ENCODE assay signal across 8 cellular contexts in the genomic region with DNA sequence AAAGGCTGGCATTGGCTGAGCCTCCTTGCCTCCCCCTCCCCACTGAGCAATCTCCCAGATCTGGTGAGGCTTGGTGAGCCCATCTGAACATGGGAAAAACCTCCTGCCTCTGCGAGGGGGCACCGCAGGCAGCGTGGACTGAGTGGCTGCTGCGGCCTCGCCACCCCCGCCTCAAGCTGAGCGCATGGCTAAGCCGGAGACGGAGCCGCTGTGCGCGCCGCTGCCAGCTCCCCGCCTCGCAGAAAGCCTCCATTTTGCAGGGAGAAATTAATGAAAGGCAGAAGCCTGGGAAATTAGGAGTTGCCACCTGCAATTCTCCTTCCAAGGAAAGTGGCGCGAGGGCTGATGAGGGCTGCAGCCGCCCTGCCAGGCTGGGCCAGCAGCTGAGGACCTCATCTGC.
"Had no signal": no experiment of that assay in that cellular context is flagged by ENCODE, and none has a peak within 500 bp of the region (broad histone marks: within the 10 kb centered on the region; RNA-seq: fewer than 3 reads in every experiment).

No MANE protein-coding gene starts in this region.

- H3K27ac Mint-ChIP-seq: H9, HFFc6, IgD-negative memory B cell had no signal

- H3K27ac ChIP-seq: GM23248, HL-60 had no signal

- DNase-seq: GM23248, GOT3, H9, HCEC 1CT, HFFc6 had no signal

- H2AFZ ChIP-seq: GM23248 had no signal

- H3K9me3 Mint-ChIP-seq: H9, HFFc6, IgD-negative memory B cell had no signal

- ATAC-seq: HepG2 had no signal

- H3K4me3 ChIP-seq: GM23248 had no signal

- H3K9ac ChIP-seq: GM23248 had no signal

- H3K4me3 Mint-ChIP-seq: HFFc6, IgD-negative memory B cell had no signal
